In the genomic region with DNA sequence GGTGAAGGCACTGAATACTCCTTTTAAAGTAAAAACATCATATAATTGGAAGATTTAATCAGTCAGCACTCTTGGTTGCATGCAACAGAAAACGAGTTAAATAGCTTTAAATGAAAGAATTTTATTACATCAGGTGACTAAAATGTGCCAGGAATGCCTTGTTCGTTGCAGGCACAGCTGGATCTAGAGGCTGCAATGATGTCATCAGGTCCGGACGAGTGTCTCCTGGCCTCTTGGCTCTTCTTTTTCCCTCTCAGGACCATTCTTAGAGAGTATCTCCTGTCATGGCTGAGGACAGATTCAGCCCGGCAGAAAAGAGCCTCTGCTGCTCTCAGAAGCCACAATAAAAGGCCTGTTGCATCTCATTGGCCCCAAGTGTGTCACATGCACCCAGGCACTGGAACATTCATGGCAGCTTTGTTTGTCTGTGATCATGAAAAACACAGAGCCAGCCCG, we compare ENCODE assay signal across 11 cellular contexts.
DNase-seq lines count a peak whose midpoint lies in the region; ATAC-seq, FAIRE-seq and TF ChIP-seq lines count a peak whose summit lies in the region.
"Had no signal": no experiment of that assay in that cellular context is flagged by ENCODE, and none has a peak within 500 bp of the region (broad histone marks: within the 10 kb centered on the region; RNA-seq: fewer than 3 reads in every experiment).

No MANE protein-coding gene starts in this region.

- no peaks in the 10 kb centered on the region for H4K20me1 ChIP-seq in HepG2 (ENCODE audit: insufficient read depth, low read length)

- H3K4me2 ChIP-seq in HepG2 (ENCODE audit: low read depth, low read length): peak overlapping the region; percentile 51

- no peak overlapping the region for H2AFZ ChIP-seq in HepG2 (ENCODE audit: low read length)

- no peak for TF ChIP-seq RAD21 in HepG2 (CRISPR knock-in tag; IDR thresholded peaks at IDR 0.05)

- no peak overlapping the region for H3K9ac ChIP-seq in HepG2 (ENCODE audit: insufficient read depth, low read depth, low read length)

- TF ChIP-seq CTCF in HepG2 (CRISPR knock-in tag; IDR thresholded peaks at IDR 0.05) (no peak), right lobe of liver (IDR thresholded peaks at IDR 0.05) (no peak)

- H3K79me2 ChIP-seq in HepG2 (ENCODE audit: insufficient read depth, low read length): no peaks in the 10 kb centered on the region

- TF ChIP-seq POLR2A in HepG2 (IDR thresholded peaks at IDR 0.05; ENCODE audit: insufficient read depth in 1 of 2, low read depth in 2 of 2, low read length in 2 of 2): no peak
- no peak for TF ChIP-seq POLR2A in right lobe of liver (IDR thresholded peaks at IDR 0.05)

- TF ChIP-seq EP300 in HepG2 (IDR thresholded peaks at IDR 0.05; ENCODE audit: low read depth in 2 of 2, low read length in 2 of 2) (no peak), HepG2 (CRISPR knock-in tag; IDR thresholded peaks at IDR 0.05; ENCODE audit: borderline replicate concordance) (no peak)

- 17% methylated on average over 6 of the region's 6 CpGs for WGBS in HepG2 (ENCODE audit: low lambda C conversion rate)
- 54% methylated on average over 4 of the region's 6 CpGs for WGBS in right lobe of liver (ENCODE audit: insufficient coverage, low coverage, low lambda C conversion rate, missing lambda C conversion rate)
- WGBS in mesodermal cell (ENCODE audit: insufficient coverage in 2 of 2), 2 experiments: 40 to 49% methylated on average over 5 to 6 of the region's 6 CpGs

- H3K4me3 ChIP-seq in HepG2 (replicated peaks in 1 of 3; ENCODE audit: insufficient read depth in 1 of 3, low read depth in 2 of 3, low read length in 3 of 3): no peak overlapping the region
- H3K4me3 ChIP-seq in right lobe of liver: no peak overlapping the region
- no peak overlapping the region for H3K4me3 ChIP-seq in mesodermal cell (ENCODE audit: extremely low read depth, insufficient read depth, low read length, poor library complexity, severe bottlenecking)
- H3K4me3 ChIP-seq: testis had no signal

- no peak overlapping the region for H3K27ac ChIP-seq in HepG2 (ENCODE audit: extremely low read length, insufficient read depth, low read length)
- peak overlapping the region in 1 of 3 donors; percentile 9 for H3K27ac ChIP-seq in right lobe of liver
- H3K27ac ChIP-seq in mesodermal cell (ENCODE audit: low read depth, low read length, severe bottlenecking): peak overlapping the region; percentile 98

- no peaks in the 10 kb centered on the region for H3K36me3 ChIP-seq in HepG2 (replicated peaks in 1 of 2; ENCODE audit: control insufficient read depth in 1 of 2, insufficient read depth in 2 of 2, low read length in 2 of 2)
- H3K36me3 ChIP-seq in right lobe of liver: no peaks in the 10 kb centered on the region
- H3K36me3 ChIP-seq in mesodermal cell (ENCODE audit: control insufficient read depth, insufficient read depth, low read length): no peaks in the 10 kb centered on the region

- FAIRE-seq in HepG2 (lab: Jason Lieb, UNC): no peak

- BruUV-seq in HepG2 (replicated peaks; lab: Mats Ljungman, UMichigan): no TSS peak

- in situ Hi-C loops in HepG2 (cut with HindIII; ENCODE audit: extremely low pct_ligation_motif_present, low pct_unique_long_range_greater_than_20kb): no loop called here

- intact Hi-C loops in HepG2 (cut with micrococcal nuclease; ENCODE audit: unreplicated experiment): no loop called here
- intact Hi-C loops in right lobe of liver (cut with DNase I): no loop called here

- POLR2A ChIA-PET in HepG2 (lab: Yijun Ruan, JAX): interaction anchor here (1.9 kb wide), 2 partner anchors 13 to 77 kb away, joined by 5 to 8 read pairs; no protein-coding TSS in a partner anchor

- H3K4me1 ChIP-seq in HepG2 (ENCODE audit: insufficient read depth, low read length): peaks cover 34% of the 10 kb centered on the region
- H3K4me1 ChIP-seq in right lobe of liver: no peaks in the 10 kb centered on the region
- peaks cover 45% of the 10 kb centered on the region for H3K4me1 ChIP-seq in mesodermal cell (ENCODE audit: control insufficient read depth, insufficient read depth, low read length, poor library complexity, severe bottlenecking)

- ATAC-seq in HepG2 (peak; percentile 42), right lobe of liver (no peak), GM18867 (IDR thresholded peaks at IDR 0.05; ENCODE audit: unreplicated experiment) (no peak), GM18520 (IDR thresholded peaks at IDR 0.05; ENCODE audit: unreplicated experiment) (no peak)

- H3K9me3 ChIP-seq in HepG2 (ENCODE audit: low read length) (no peaks in the 10 kb centered on the region), right lobe of liver (no peaks in the 10 kb centered on the region), mesodermal cell (ENCODE audit: control insufficient read depth, low read length) (no peaks in the 10 kb centered on the region)
- H3K9me3 ChIP-seq: testis had no signal

- CTCF ChIA-PET in HepG2 (lab: Yijun Ruan, JAX; ENCODE audit: low intra/inter-chr PET ratio, low total read pairs): no interaction called here

- DNase-seq in HepG2 (ENCODE audit: low spot score) (peak; percentile 41), right lobe of liver (no peak), dermis blood vessel endothelial cell (peak; percentile 78), pons (ENCODE audit: low spot score) (no peak), NCI-H2081 (lab: John Stamatoyannopoulos, UW) (no peak)
- DNase-seq: activated CD4-positive, alpha-beta T cell treated with anti-CD3 and anti-CD28 coated beads, Interleukin-2, amount 10 ng/mL, durations not matched to agents 24 days and 14 days; AML-193; testis had no signal

- H3K27me3 ChIP-seq in HepG2 (ENCODE audit: control insufficient read depth in 1 of 2, insufficient read depth in 2 of 2, low read length in 2 of 2): no peaks in the 10 kb centered on the region
- no peaks in the 10 kb centered on the region for H3K27me3 ChIP-seq in right lobe of liver
- H3K27me3 ChIP-seq: testis had no signal

TF ChIP-seq in HepG2, 621 proteins besides CTCF, POLR2A, EP300 and RAD21 (continues in another document):
- TF ChIP-seq FOXJ3 (CRISPR knock-in tag; IDR thresholded peaks at IDR 0.05; ENCODE audit: borderline replicate concordance) (0 out of 2 replicates have a peak, but pooled peaks have one; percentile 19), ZNF746 (CRISPR knock-in tag; IDR thresholded peaks at IDR 0.05) (no peak), ZNF12 (CRISPR knock-in tag; IDR thresholded peaks at IDR 0.05) (no peak), HOXA7 (CRISPR knock-in tag; IDR thresholded peaks at IDR 0.05) (no peak), ZNF530 (CRISPR knock-in tag; IDR thresholded peaks at IDR 0.05; ENCODE audit: low read depth) (no peak), NFYB (CRISPR knock-in tag; IDR thresholded peaks at IDR 0.05) (peak; percentile 58)
- TF ChIP-seq, protein P1, sequence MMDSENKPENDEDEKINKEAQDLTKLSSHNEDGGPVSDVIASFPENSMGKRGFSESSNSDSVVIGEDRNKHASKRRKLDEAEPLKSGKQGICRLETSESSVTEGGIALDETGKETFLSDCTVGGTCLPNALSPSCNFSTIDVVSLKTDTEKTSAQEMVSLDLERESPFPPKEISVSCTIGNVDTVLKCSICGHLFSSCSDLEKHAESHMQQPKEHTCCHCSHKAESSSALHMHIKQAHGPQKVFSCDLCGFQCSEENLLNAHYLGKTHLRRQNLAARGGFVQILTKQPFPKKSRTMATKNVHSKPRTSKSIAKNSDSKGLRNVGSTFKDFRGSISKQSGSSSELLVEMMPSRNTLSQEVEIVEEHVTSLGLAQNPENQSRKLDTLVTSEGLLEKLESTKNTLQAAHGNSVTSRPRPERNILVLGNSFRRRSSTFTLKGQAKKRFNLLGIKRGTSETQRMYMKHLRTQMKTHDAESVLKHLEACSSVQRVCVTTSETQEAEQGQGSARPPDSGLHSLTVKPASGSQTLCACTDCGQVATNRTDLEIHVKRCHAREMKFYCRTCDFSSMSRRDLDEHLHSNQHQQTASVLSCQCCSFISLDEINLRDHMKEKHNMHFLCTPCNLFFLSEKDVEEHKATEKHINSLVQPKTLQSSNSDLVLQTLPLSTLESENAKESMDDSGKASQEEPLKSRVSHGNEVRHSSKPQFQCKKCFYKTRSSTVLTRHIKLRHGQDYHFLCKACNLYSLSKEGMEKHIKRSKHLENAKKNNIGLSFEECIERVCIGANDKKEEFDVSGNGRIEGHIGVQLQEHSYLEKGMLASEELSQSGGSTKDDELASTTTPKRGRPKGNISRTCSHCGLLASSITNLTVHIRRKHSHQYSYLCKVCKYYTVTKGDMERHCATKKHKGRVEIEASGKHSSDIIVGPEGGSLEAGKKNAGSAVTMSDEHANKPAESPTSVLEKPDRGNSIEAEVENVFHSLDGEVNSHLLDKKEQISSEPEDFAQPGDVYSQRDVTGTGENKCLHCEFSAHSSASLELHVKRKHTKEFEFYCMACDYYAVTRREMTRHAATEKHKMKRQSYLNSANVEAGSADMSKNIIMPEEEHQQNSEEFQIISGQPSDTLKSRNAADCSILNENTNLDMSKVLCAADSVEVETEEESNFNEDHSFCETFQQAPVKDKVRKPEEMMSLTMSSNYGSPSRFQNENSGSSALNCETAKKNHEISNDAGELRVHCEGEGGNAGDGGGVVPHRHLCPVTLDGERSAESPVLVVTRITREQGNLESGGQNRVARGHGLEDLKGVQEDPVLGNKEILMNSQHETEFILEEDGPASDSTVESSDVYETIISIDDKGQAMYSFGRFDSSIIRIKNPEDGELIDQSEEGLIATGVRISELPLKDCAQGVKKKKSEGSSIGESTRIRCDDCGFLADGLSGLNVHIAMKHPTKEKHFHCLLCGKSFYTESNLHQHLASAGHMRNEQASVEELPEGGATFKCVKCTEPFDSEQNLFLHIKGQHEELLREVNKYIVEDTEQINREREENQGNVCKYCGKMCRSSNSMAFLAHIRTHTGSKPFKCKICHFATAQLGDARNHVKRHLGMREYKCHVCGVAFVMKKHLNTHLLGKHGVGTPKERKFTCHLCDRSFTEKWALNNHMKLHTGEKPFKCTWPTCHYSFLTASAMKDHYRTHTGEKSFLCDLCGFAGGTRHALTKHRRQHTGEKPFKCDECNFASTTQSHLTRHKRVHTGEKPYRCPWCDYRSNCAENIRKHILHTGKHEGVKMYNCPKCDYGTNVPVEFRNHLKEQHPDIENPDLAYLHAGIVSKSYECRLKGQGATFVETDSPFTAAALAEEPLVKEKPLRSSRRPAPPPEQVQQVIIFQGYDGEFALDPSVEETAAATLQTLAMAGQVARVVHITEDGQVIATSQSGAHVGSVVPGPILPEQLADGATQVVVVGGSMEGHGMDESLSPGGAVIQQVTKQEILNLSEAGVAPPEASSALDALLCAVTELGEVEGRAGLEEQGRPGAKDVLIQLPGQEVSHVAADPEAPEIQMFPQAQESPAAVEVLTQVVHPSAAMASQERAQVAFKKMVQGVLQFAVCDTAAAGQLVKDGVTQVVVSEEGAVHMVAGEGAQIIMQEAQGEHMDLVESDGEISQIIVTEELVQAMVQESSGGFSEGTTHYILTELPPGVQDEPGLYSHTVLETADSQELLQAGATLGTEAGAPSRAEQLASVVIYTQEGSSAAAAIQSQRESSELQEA (CRISPR knock-in tag; IDR thresholded peaks at IDR 0.05; ENCODE audit: not compliant biosample characterization): no peak

Comparison
In these comparisons a context has a peak if more than half of its experiments do, and no peak if none do; other contexts are left out.
1. DNase-seq: peak in HepG2 (single experiment) and dermis blood vessel endothelial cell (single experiment); none in right lobe of liver (0 of 3), pons (single experiment) and NCI-H2081 (0 of 2).